In the genomic region with DNA sequence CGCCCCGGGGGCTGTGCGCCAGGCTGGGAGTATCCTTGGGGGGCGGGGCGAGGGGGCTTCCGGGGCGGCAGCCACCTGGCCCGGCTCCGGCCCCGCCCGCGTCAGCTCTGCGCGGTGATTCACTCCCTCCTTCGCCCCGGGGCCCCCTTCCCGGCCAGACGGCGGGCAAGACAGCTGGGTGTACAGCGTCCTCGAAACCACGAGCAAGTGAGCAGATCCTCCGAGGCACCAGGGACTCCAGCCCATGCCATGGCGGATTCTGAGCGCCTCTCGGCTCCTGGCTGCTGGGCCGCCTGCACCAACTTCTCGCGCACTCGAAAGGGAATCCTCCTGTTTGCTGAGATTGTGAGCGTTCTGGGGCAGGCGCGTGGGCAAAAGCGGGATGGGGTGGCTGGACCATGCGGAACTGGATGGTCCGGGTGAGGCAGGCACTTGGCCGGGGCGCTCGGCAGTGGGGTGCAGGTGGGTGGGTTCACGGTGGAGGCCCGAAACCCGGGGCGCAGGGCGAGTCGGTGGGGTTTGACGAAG, we compare ENCODE assay signal across 7 cellular contexts. TPM values are rescaled to one million over a fixed set of nuclear protein-coding genes. Genes with fewer than 3 reads are reported as not detected.
DNase-seq lines count a peak whose midpoint lies in the region; ATAC-seq and TF ChIP-seq lines count a peak whose summit lies in the region.

A gene with protein sequence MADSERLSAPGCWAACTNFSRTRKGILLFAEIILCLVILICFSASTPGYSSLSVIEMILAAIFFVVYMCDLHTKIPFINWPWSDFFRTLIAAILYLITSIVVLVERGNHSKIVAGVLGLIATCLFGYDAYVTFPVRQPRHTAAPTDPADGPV (plus strand): TSS at position 147 of the 528 bp plus-strand sequence. CDS start 103 bp downstream, at position 250.

- no peak within 1 kb of the TSS for H3K27ac ChIP-seq in PC-9
- peak within 1 kb of the TSS; percentile 90 for H3K27ac ChIP-seq in vagina

- intact Hi-C loops in PC-9 (cut with micrococcal nuclease; ENCODE audit: unreplicated experiment): loop anchor here (5.0 kb wide), 1 partner anchor 50 kb away; a partner anchor contains a TSS
- intact Hi-C loops in posterior vena cava (cut with DNase I): no loop called here
- intact Hi-C loops in vagina (cut with DNase I): loop anchor here (10.0 kb wide), 1 partner anchor 97 kb away; a partner anchor contains a TSS

- ATAC-seq in GM18502 (IDR thresholded peaks at IDR 0.05; ENCODE audit: poor library complexity, unreplicated experiment): peak; percentile 38
- ATAC-seq in HG02981 (IDR thresholded peaks at IDR 0.05; ENCODE audit: unreplicated experiment): peak; percentile 32

- peak within 1 kb of the TSS; percentile 64 for H3K4me2 ChIP-seq in PC-9

- DNase-seq in PC-9 (peak; percentile 46 to 59), germinal center (ENCODE audit: low spot score) (peak; percentile 24), posterior vena cava (ENCODE audit: low spot score) (peak; percentile 88), vagina (ENCODE audit: extremely low spot score in 2 of 2) (no peak)
- peak; percentile 61 for DNase-seq in activated effector memory CD4-positive, alpha-beta T cell treated with Interleukin-2 at 50 U/mL for 16 hours

- POLR2A ChIA-PET in PC-9 (lab: Charles Lee; ENCODE audit: unreplicated experiment): no interaction called here

- TSS peak; percentile 26 for BruUV-seq in PC-9 (replicated peaks; lab: Mats Ljungman, UMichigan)

- no peaks in the 10 kb centered on the region for H4K20me1 ChIP-seq in PC-9 (ENCODE audit: insufficient read depth)

- TF ChIP-seq CTCF in PC-9 (conservative IDR thresholded peaks at IDR 0.05) (no peak), vagina (IDR thresholded peaks at IDR 0.05) (no peak)

- H3K27me3 ChIP-seq in PC-9 (ENCODE audit: insufficient read depth, low read depth) (no peaks in the 10 kb centered on the region), vagina (no peaks in the 10 kb centered on the region)

- H3F3A ChIP-seq in PC-9 (ENCODE audit: insufficient read depth, low read depth): no peaks in the 10 kb centered on the region

- no peaks in the 10 kb centered on the region for H3K9me3 ChIP-seq in PC-9 (ENCODE audit: insufficient read depth, low read depth)
- no peaks in the 10 kb centered on the region for H3K9me3 ChIP-seq in vagina

- TF ChIP-seq POLR2A in vagina (IDR thresholded peaks at IDR 0.05): peak in 1 of 2 donors; percentile 31

- H3K4me1 ChIP-seq in PC-9 (replicated peaks; ENCODE audit: insufficient read depth) (no peaks in the 10 kb centered on the region), vagina (peaks cover 12% of the 10 kb centered on the region)

- CTCF ChIA-PET in PC-9 (lab: Charles Lee): no interaction called here

- no peaks in the 10 kb centered on the region for H3K9me2 ChIP-seq in PC-9 (ENCODE audit: insufficient read depth)

- no peak within 1 kb of the TSS for H2AFZ ChIP-seq in PC-9

- no peaks in the 10 kb centered on the region for H3K36me3 ChIP-seq in PC-9 (ENCODE audit: low read depth)
- H3K36me3 ChIP-seq in vagina: no peaks in the 10 kb centered on the region

- no peaks in the 10 kb centered on the region for H3K79me2 ChIP-seq in PC-9 (ENCODE audit: low read depth)

- H3K4me3 ChIP-seq in PC-9 (peak within 1 kb of the TSS; percentile 56; the same call in 1 of the 2 replicates), vagina (peak within 1 kb of the TSS; percentile 63 to 73)

RNA-seq across cellular contexts. Expression of the gene that starts here (rescaled TPM):
- total RNA-seq in PC-9 (2021) (90.0 and 94.5 TPM in 2 replicates), posterior vena cava (100 to 1,000 TPM; 187 to 238 TPM), vagina (81.3 TPM)

Comparison
In these comparisons a context has a peak if more than half of its experiments do, and no peak if none do; other contexts are left out.
1. DNase-seq: peak in PC-9 (2 of 2), activated effector memory CD4-positive, alpha-beta T cell treated with Interleukin-2 at 50 U/mL for 16 hours (single experiment), germinal center (single experiment) and posterior vena cava (single experiment); none in vagina (0 of 2).
2. intact Hi-C loops: an anchor here in PC-9 (5.0 kb wide) and vagina (10.0 kb wide); none called in posterior vena cava.